In genomic region chr1:223504741-223505140, GRCh38 we compare ENCODE assay signal across 8 cellular contexts.
DNase-seq lines count a peak whose midpoint lies in the region; ATAC-seq and TF ChIP-seq lines count a peak whose summit lies in the region.
"Had no signal": no experiment of that assay in that cellular context is flagged by ENCODE, and none has a peak within 500 bp of the region (broad histone marks: within the 10 kb centered on the region; RNA-seq: fewer than 3 reads in every experiment).

No MANE protein-coding gene starts in this region.

- H3K4me3 Mint-ChIP-seq in progenitor cell of endocrine pancreas (ENCODE audit: low read depth), result no peak overlapping the region

- H3K27me3 ChIP-seq in testis, result no peaks in the 10 kb centered on the region
- H3K27me3 ChIP-seq: dorsolateral prefrontal cortex had no signal

- no peaks in the 10 kb centered on the region for H3K36me3 ChIP-seq in testis (ENCODE audit: low read depth, missing control alignments)

- H3K27ac ChIP-seq in testis, result no peak overlapping the region
- H3K27ac ChIP-seq: dorsolateral prefrontal cortex had no signal

- no peaks in the 10 kb centered on the region for H3K9me3 ChIP-seq in testis

- no peak for TF ChIP-seq POLR2A in testis (IDR thresholded peaks at IDR 0.05)

- TF ChIP-seq CTCF in fibroblast of pulmonary artery (IDR thresholded peaks at IDR 0.05; ENCODE audit: low read length, missing control alignments), result no peak
- TF ChIP-seq CTCF in testis (IDR thresholded peaks at IDR 0.05), result no peak
- no peak for TF ChIP-seq CTCF in progenitor cell of endocrine pancreas (IDR thresholded peaks at IDR 0.05; ENCODE audit: unreplicated experiment)

- peaks cover 11% of the 10 kb centered on the region for H3K4me1 Mint-ChIP-seq in progenitor cell of endocrine pancreas (ENCODE audit: low read depth)

- no peaks in the 10 kb centered on the region for H3K4me1 ChIP-seq in testis

- H3K27me3 Mint-ChIP-seq in progenitor cell of endocrine pancreas, result peaks cover 14% of the 10 kb centered on the region

- no peak overlapping the region for H3K27ac Mint-ChIP-seq in progenitor cell of endocrine pancreas

- no peak overlapping the region for H3K4me3 ChIP-seq in fibroblast of pulmonary artery (replicated peaks; ENCODE audit: low read depth, low read length)
- H3K4me3 ChIP-seq in testis, result no peak overlapping the region
- H3K4me3 ChIP-seq: dorsolateral prefrontal cortex had no signal

- WGBS in testis, 2 donors, result 79 to 90% methylated on average over 4 of the region's 4 CpGs

- H3K36me3 Mint-ChIP-seq in progenitor cell of endocrine pancreas (ENCODE audit: insufficient read depth), result no peaks in the 10 kb centered on the region

- intact Hi-C loops in testis (cut with DNase I; ENCODE audit: low total_unique reads), result no loop called here

- DNase-seq in HCEC 1CT (peak; percentile 78), RKO (ENCODE audit: low spot score) (peak; percentile 61), fibroblast of pulmonary artery (ENCODE audit: low read depth) (peak; percentile 81), testis (peak; percentile 33), progenitor cell of endocrine pancreas (ENCODE audit: low spot score, unreplicated experiment) (no peak)
- DNase-seq in activated naive CD4-positive, alpha-beta T cell (lab: John Stamatoyannopoulos, UW), result no peak

- no peak for ATAC-seq in GM21717 (IDR thresholded peaks at IDR 0.05; ENCODE audit: unreplicated experiment)

- H3K9me3 Mint-ChIP-seq in progenitor cell of endocrine pancreas (ENCODE audit: low read depth), result no peaks in the 10 kb centered on the region

Comparison
In these comparisons a context has a peak if more than half of its experiments do, and no peak if none do; other contexts are left out.
1. DNase-seq: peak in HCEC 1CT (single experiment), RKO (single experiment), fibroblast of pulmonary artery (single experiment) and testis (single experiment); none in progenitor cell of endocrine pancreas (single experiment) and activated naive CD4-positive, alpha-beta T cell (0 of 4).